Comparison of ENCODE assay signal across 8 cellular contexts in the genomic region with DNA sequence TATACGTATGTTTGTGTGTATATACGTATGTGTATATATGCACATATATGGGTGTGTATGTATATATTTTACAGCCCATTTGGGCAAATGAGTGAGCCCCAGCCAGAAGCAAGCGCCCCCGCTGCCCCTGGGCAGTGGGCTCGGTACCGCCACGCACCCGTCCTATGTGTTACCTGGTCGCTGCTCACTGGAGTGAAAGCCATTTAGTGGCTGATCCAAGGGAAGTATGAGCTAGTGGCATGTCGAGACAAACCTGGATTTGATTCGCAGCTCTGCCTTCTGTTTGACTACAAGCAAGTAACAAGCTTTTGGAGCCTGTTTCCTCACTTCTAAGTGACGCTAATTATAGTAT. TPM values are rescaled to one million over a fixed set of nuclear protein-coding genes. Genes with fewer than 3 reads are reported as not detected.
DNase-seq lines count a peak whose midpoint lies in the region; ATAC-seq and TF ChIP-seq lines count a peak whose summit lies in the region.

No MANE protein-coding gene starts in this region.

- no peak for TF ChIP-seq EP300 in sigmoid colon (IDR thresholded peaks at IDR 0.05)

- no peaks in the 10 kb centered on the region for H3K9me2 ChIP-seq in Karpas-422 (replicated peaks; ENCODE audit: insufficient read depth, low read length)

- H3K9me3 ChIP-seq in T-helper 17 cell (ENCODE audit: control insufficient read depth, low read length, poor library complexity, severe bottlenecking) (no peaks in the 10 kb centered on the region), sigmoid colon (no peaks in the 10 kb centered on the region), Karpas-422 (ENCODE audit: low read length) (no peaks in the 10 kb centered on the region)

- DNase-seq in T-helper 17 cell (no peak), fibroblast of the aortic adventitia (ENCODE audit: low read depth) (no peak), sigmoid colon (no peak), Karpas-422 (no peak), G401 (ENCODE audit: low spot score) (no peak), NCI-H1048 (lab: John Stamatoyannopoulos, UW) (no peak)

- 78% methylated on average over 12 of the region's 12 CpGs for WGBS in sigmoid colon, 2 donors

- H3K9ac ChIP-seq in Karpas-422 (ENCODE audit: low read length) = no peak overlapping the region

- ATAC-seq in GM21786 (IDR thresholded peaks at IDR 0.05; ENCODE audit: unreplicated experiment) (peak; percentile 20), T-helper 17 cell (no peak), HG03520 (IDR thresholded peaks at IDR 0.05; ENCODE audit: unreplicated experiment) (no peak)

- no peaks in the 10 kb centered on the region for H3K27me3 Mint-ChIP-seq in T-helper 17 cell

- no peak for TF ChIP-seq POLR2A in sigmoid colon (IDR thresholded peaks at IDR 0.05)

- H3K4me1 Mint-ChIP-seq in T-helper 17 cell = peaks cover 22% of the 10 kb centered on the region

- H3K4me3 ChIP-seq in fibroblast of the aortic adventitia (ENCODE audit: low read depth, low read length) (peak overlapping the region; percentile 71), sigmoid colon (peak overlapping the region; percentile 50 to 69 (median 61)), Karpas-422 (ENCODE audit: low read length) (no peak overlapping the region)

- no peak overlapping the region for H2AFZ ChIP-seq in Karpas-422 (ENCODE audit: low read length)

- peak overlapping the region; percentile 98 for H3K27ac Mint-ChIP-seq in T-helper 17 cell

- no peak for TF ChIP-seq CTCF in fibroblast of the aortic adventitia (IDR thresholded peaks at IDR 0.05; ENCODE audit: insufficient read depth, low read length)
- no peak for TF ChIP-seq CTCF in sigmoid colon (IDR thresholded peaks at IDR 0.05)

- in situ Hi-C loops in G401 (cut with HindIII; ENCODE audit: low sequenced_read_pairs) = no loop called here

- H3K36me3 ChIP-seq in sigmoid colon (no peaks in the 10 kb centered on the region), Karpas-422 (ENCODE audit: insufficient read depth, low read length) (no peaks in the 10 kb centered on the region)

- H3K27me3 ChIP-seq in sigmoid colon (no peaks in the 10 kb centered on the region), Karpas-422 (ENCODE audit: low read length) (no peaks in the 10 kb centered on the region)

- peak overlapping the region; percentile 97 for H3K4me3 Mint-ChIP-seq in T-helper 17 cell

- no peaks in the 10 kb centered on the region for H3K79me2 ChIP-seq in Karpas-422 (ENCODE audit: low read length)

- H3K4me2 ChIP-seq in Karpas-422 (ENCODE audit: low read depth, low read length, poor library complexity, severe bottlenecking) = no peak overlapping the region

- no peaks in the 10 kb centered on the region for H4K20me1 ChIP-seq in Karpas-422 (ENCODE audit: insufficient read depth, low read depth, low read length)

- H3K4me1 ChIP-seq in sigmoid colon (peaks cover 0 to 13% (median 9%) of the 10 kb centered on the region in 4 donors), Karpas-422 (ENCODE audit: low read length) (no peaks in the 10 kb centered on the region)

- no peaks in the 10 kb centered on the region for H3K36me3 Mint-ChIP-seq in T-helper 17 cell (ENCODE audit: low read depth)

- H3K27ac ChIP-seq in sigmoid colon (peak overlapping the region; percentile 93 to 97 (median 94)), Karpas-422 (ENCODE audit: low read length) (no peak overlapping the region)

- intact Hi-C loops in sigmoid colon (cut with DNase I) = loop anchor here (2.0 kb wide), 2 partner anchors 35 to 65 kb away; a partner anchor contains a TSS

RNA-seq across cellular contexts. Expression of a gene that starts 35.8 kb away (rescaled TPM):
- total RNA-seq in T-helper 17 cell = 100 to 1,000 TPM; 246 to 317 TPM
- 159 and 255 TPM in 2 replicates for total RNA-seq in fibroblast of the aortic adventitia (ENCODE audit: low replicate concordance)
- total RNA-seq in sigmoid colon = 100 to 1,000 TPM in 3 of 4 donors, 10 to 100 TPM in 1; 99.6 to 143 (median 119) TPM
- 10 to 100 TPM; 43.8 to 58.8 (median 47.9) TPM for polyA plus RNA-seq in sigmoid colon
- 19.6 and 33.7 TPM in 2 replicates for total RNA-seq in Karpas-422 (2014; rRNA removed; shearing (Covaris generic); ENCODE audit: low replicate concordance)
- total RNA-seq in G401 (2014; rRNA removed; shearing (Covaris generic)) = 30.5 and 67.8 TPM in 2 replicates
